Comparison of ENCODE assay signal across 30 cellular contexts in the genomic region with DNA sequence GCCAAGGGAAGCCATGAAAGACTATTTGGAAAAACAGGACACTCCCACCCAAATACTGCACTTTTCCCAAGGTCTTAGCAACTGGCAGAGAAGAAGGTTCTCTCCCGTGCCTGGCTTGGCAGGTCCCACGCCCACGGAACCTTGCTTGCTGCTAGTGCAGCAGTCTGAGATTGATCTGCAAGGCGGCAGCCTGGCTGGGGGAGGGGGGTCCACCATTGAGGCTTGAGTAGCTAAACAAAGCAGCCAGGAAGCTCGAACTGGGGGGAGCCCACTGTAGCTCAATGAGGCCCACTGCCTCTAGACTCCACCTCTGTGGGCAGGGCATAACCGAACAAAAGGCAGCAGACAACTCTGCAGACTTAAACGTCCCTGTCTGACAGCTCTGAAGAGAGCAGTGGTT.
"Had no signal": no experiment of that assay in that cellular context is flagged by ENCODE, and none has a peak within 500 bp of the region (broad histone marks: within the 10 kb centered on the region; RNA-seq: fewer than 3 reads in every experiment).

No MANE protein-coding gene starts in this region.

- FAIRE-seq: bronchial epithelial cell had no signal

- H3K36me3 ChIP-seq: adrenal gland, ascending aorta, brain microvascular endothelial cell, breast epithelium, cardiac muscle cell had no signal

- H3K27ac ChIP-seq: adrenal gland, ascending aorta, body of pancreas, brain microvascular endothelial cell, breast epithelium, cardiac muscle cell had no signal

- H3K4me3 ChIP-seq: adrenal gland, ascending aorta, body of pancreas, breast epithelium, cardiac muscle cell had no signal

- DNase-seq: activated effector memory CD4-positive, alpha-beta T cell treated with anti-CD3 and anti-CD28 coated beads, Interleukin-2, amount 50 U/mL, for 16 hours; activated gamma-delta T cell; activated gamma-delta T cell treated with Interleukin-2 at 50 U/mL for 16 hours; activated naive CD4-positive, alpha-beta T cell; activated naive CD4-positive, alpha-beta T cell treated with anti-CD3 and anti-CD28 coated beads for 36 hours; activated naive CD4-positive, alpha-beta T cell treated with anti-CD3 and anti-CD28 coated beads, Interleukin-2, amount 10 ng/mL, durations not matched to agents 7 days and 5 days; activated naive CD4-positive, alpha-beta T cell treated with anti-CD3 and anti-CD28 coated beads, Interleukin-2, amount 50 U/mL, for 16 hours; activated naive CD4-positive, alpha-beta T cell treated with Interleukin-2 at 50 U/mL for 16 hours; activated naive CD8-positive, alpha-beta T cell treated with anti-CD3 and anti-CD28 coated beads for 36 hours; activated naive CD8-positive, alpha-beta T cell treated with anti-CD3 and anti-CD28 coated beads, Interleukin-2, amount 10 ng/mL, durations not matched to agents 7 days and 5 days; activated naive CD8-positive, alpha-beta T cell treated with anti-CD3 and anti-CD28 coated beads, Interleukin-2, amount 50 U/mL, for 24 hours; activated T-cell treated with anti-CD3 and anti-CD28 coated beads for 4 hours; activated T-cell treated with anti-CD3 and anti-CD28 coated beads, Interleukin-2, amount 50 U/mL, for 1 hour; activated T-cell treated with anti-CD3 and anti-CD28 coated beads, Interleukin-2, amount 50 U/mL, for 24 hours; activated T-cell treated with anti-CD3 and anti-CD28 coated beads, Interleukin-2, amount 50 U/mL, for 4 hours; activated T-cell treated with anti-CD3 and anti-CD28 coated beads, Interleukin-2, amount 50 U/mL, for 48 hours; activated T-cell treated with anti-CD3 and anti-CD28 coated beads, Interleukin-2, amount 50 U/mL, for 72 hours; adrenal gland; amniotic stem cell; anterior cingulate cortex; aorta; body of pancreas; brain microvascular endothelial cell; caudate nucleus; central memory CD4-positive, alpha-beta T cell; cerebellar nuclear complex had no signal

- H3K4me1 ChIP-seq: adrenal gland, ascending aorta, body of pancreas, breast epithelium had no signal

- H3K27me3 ChIP-seq: ascending aorta, body of pancreas, brain microvascular endothelial cell, cardiac muscle cell had no signal

- H3K9me3 ChIP-seq: adrenal gland, body of pancreas had no signal
